Comparison of ENCODE assay signal across 32 cellular contexts in the genomic region with DNA sequence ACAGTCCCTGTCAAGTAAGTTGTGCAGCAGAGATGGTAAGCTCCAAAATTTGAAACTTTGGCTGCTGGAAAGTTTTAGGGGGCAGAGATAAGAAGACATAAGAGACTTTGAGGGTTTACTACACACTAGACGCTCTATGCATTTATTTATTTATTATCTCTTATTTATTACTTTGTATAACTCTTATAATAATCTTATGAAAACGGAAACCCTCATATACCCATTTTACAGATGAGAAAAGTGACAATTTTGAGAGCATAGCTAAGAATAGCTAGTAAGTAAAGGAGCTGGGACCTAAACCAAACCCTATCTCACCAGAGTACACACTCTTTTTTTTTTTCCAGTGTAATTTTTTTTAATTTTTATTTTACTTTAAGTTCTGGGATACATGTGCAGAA.
A peak's percentile ranks its signal among the peaks of the same experiment; 100 is the strongest.
DNase-seq lines count a peak whose midpoint lies in the region; ATAC-seq, FAIRE-seq and TF ChIP-seq lines count a peak whose summit lies in the region.
"Had no signal": no experiment of that assay in that cellular context is flagged by ENCODE, and none has a peak within 500 bp of the region (broad histone marks: within the 10 kb centered on the region; RNA-seq: fewer than 3 reads in every experiment).

No MANE protein-coding gene starts in this region.

- peak overlapping the region; percentile 78 for H3K27ac ChIP-seq in left ventricle myocardium inferior (replicated peaks)
- H3K27ac ChIP-seq in K562 (ENCODE audit: extremely low read depth, low read depth, low read length): no peak overlapping the region
- no peak overlapping the region for H3K27ac ChIP-seq in foreskin keratinocyte

- in situ Hi-C loops in K562 (cut with MboI): no loop called here

- no peak for TF ChIP-seq RAD21 in K562 (CRISPR knock-in tag; conservative IDR thresholded peaks at IDR 0.05 in 1 of 2, IDR thresholded peaks at IDR 0.05 in 1 of 2)

- 0 out of 2 replicates have a peak overlapping the region, but pooled peaks have one; percentile 26 for H2AFZ ChIP-seq in K562 (ENCODE audit: low read depth, low read length)

- no peak for DNase-seq in left ventricle myocardium inferior
- no peak for DNase-seq in cardiac septum (ENCODE audit: low spot score)
- no peak for DNase-seq in K562 (ENCODE audit: extremely low read depth in 1 of 4, low spot score in 3 of 4)
- DNase-seq in mesothelial cell of epicardium (ENCODE audit: low spot score in 2 of 2, unreplicated experiment in 2 of 2): no peak
- no peak for DNase-seq in type B pancreatic cell (ENCODE audit: extremely low spot score, unreplicated experiment)
- DNase-seq in foreskin keratinocyte: no peak
- DNase-seq: activated CD4-positive, alpha-beta T cell treated with anti-CD3 and anti-CD28 coated beads for 1 hour; activated CD8-positive, alpha-beta T cell treated with anti-CD3 and anti-CD28 coated beads for 36 hours; activated naive CD4-positive, alpha-beta T cell treated with anti-CD3 and anti-CD28 coated beads, Interleukin-2, amount 10 ng/mL, durations not matched to agents 7 days and 5 days; amniotic stem cell; CD4-positive, alpha-beta memory T cell; cortex of kidney; DMS 273 treated with DMSO at 0.1 percent for 48 hours; effector memory CD4-positive, alpha-beta T cell; EL; H7; Karpas-422; naive thymus-derived CD8-positive, alpha-beta T cell; NCI-H1417 treated with DMSO at 0.1 percent for 48 hours; NCI-H2081; NCI-H524 treated with DMSO at 0.1 percent for 48 hours; occipital lobe; small intestine; stimulated activated naive CD4-positive, alpha-beta T cell treated with Interleukin-2 at 50 U/mL for 16 hours; T-helper 2 cell had no signal

- no peaks in the 10 kb centered on the region for H3K36me3 Mint-ChIP-seq in mesothelial cell of epicardium
- H3K36me3 Mint-ChIP-seq in type B pancreatic cell: no peaks in the 10 kb centered on the region
- H3K36me3 Mint-ChIP-seq: activated naive CD4-positive, alpha-beta T cell treated with anti-CD3 and anti-CD28 coated beads, Interleukin-2, amount 10 ng/mL, durations not matched to agents 7 days and 5 days; CD4-positive, alpha-beta memory T cell; naive thymus-derived CD8-positive, alpha-beta T cell had no signal

- peak overlapping the region; percentile 56 for H3K4me2 ChIP-seq in K562 (ENCODE audit: insufficient read depth, low read length)

- TF ChIP-seq POLR2A in K562 (conservative IDR thresholded peaks at IDR 0.05) (no peak), GM18505 (IDR thresholded peaks at IDR 0.05; ENCODE audit: borderline replicate concordance, extremely low read depth, insufficient read depth, insufficient read length) (no peak)

- H3K36me3 ChIP-seq in left ventricle myocardium inferior (no peaks in the 10 kb centered on the region), K562 (ENCODE audit: control insufficient read depth, insufficient read depth, low read length) (no peaks in the 10 kb centered on the region)
- H3K36me3 ChIP-seq: left lung had no signal

- H3K4me3 ChIP-seq in left ventricle myocardium inferior (no peak overlapping the region), K562 (no peak overlapping the region)
- H3K4me3 ChIP-seq: left lung had no signal

- ATAC-seq in K562 (no peak), foreskin keratinocyte (no peak), GM18505 (IDR thresholded peaks at IDR 0.05; ENCODE audit: unreplicated experiment) (no peak), GM21737 (IDR thresholded peaks at IDR 0.05; ENCODE audit: unreplicated experiment) (no peak)
- ATAC-seq: activated CD8-positive, alpha-beta T cell treated with anti-CD3 and anti-CD28 coated beads for 36 hours; activated T-helper 17 cell treated with anti-CD3 and anti-CD28 coated beads, Interleukin-2, amount 50 U/mL, for 72 hours; naive thymus-derived CD8-positive, alpha-beta T cell had no signal

- CTCF ChIA-PET in K562 (lab: Yijun Ruan, JAX; ENCODE audit: low intra/inter-chr PET ratio): no interaction called here

- WGBS in K562 (ENCODE audit: insufficient coverage, low coverage, missing lambda C conversion rate): 3% methylated on average over 2 of the region's 2 CpGs

- no peaks in the 10 kb centered on the region for H3K27me3 ChIP-seq in left ventricle myocardium inferior (ENCODE audit: low read depth)
- H3K27me3 ChIP-seq in K562 (ENCODE audit: control insufficient read depth in 2 of 2, insufficient read depth in 2 of 2, low read length in 2 of 2): peaks cover 5 to 27% of the 10 kb centered on the region in 2 experiments; a peak in 2 of 5 replicates
- no peaks in the 10 kb centered on the region for H3K27me3 ChIP-seq in foreskin keratinocyte
- H3K27me3 ChIP-seq: left lung had no signal

- H3K9me3 Mint-ChIP-seq in mesothelial cell of epicardium (no peaks in the 10 kb centered on the region), type B pancreatic cell (peaks cover 3% of the 10 kb centered on the region)
- H3K9me3 Mint-ChIP-seq: activated CD8-positive, alpha-beta T cell treated with anti-CD3 and anti-CD28 coated beads for 36 hours; activated naive CD4-positive, alpha-beta T cell treated with anti-CD3 and anti-CD28 coated beads, Interleukin-2, amount 10 ng/mL, durations not matched to agents 7 days and 5 days; activated T-helper 17 cell treated with anti-CD3 and anti-CD28 coated beads, Interleukin-2, amount 50 U/mL, for 72 hours; CD4-positive, alpha-beta memory T cell; naive thymus-derived CD8-positive, alpha-beta T cell had no signal

- FAIRE-seq in K562 (lab: Jason Lieb, UNC): no peak
- FAIRE-seq: bronchial epithelial cell, islet of Langerhans, small intestine had no signal

- BruUV-seq in K562 (replicated peaks; lab: Mats Ljungman, UMichigan): no TSS peak

- TF ChIP-seq CTCF in left ventricle myocardium inferior (IDR thresholded peaks at IDR 0.05; ENCODE audit: borderline replicate concordance) (no peak), K562 (IDR thresholded peaks at IDR 0.05 in 2 of 3, conservative IDR thresholded peaks at IDR 0.05 in 1 of 3; ENCODE audit: insufficient read depth in 2 of 3, low read depth in 1 of 3, low read length in 3 of 3) (no peak), mesothelial cell of epicardium (IDR thresholded peaks at IDR 0.05; ENCODE audit: unreplicated experiment) (no peak), type B pancreatic cell (conservative IDR thresholded peaks at IDR 0.05) (no peak), foreskin keratinocyte (conservative IDR thresholded peaks at IDR 0.05) (no peak)

- no peak for TF ChIP-seq EP300 in K562 (IDR thresholded peaks at IDR 0.05; ENCODE audit: low read length)

- peaks cover 89% of the 10 kb centered on the region for H3K4me1 Mint-ChIP-seq in mesothelial cell of epicardium
- peaks cover 83% of the 10 kb centered on the region for H3K4me1 Mint-ChIP-seq in type B pancreatic cell (ENCODE audit: unreplicated experiment)
- H3K4me1 Mint-ChIP-seq: activated naive CD4-positive, alpha-beta T cell treated with anti-CD3 and anti-CD28 coated beads, Interleukin-2, amount 10 ng/mL, durations not matched to agents 7 days and 5 days; B cell; naive thymus-derived CD8-positive, alpha-beta T cell had no signal

- 0 out of 4 replicates have a peak overlapping the region, but pooled peaks of 1 of the 2 experiments have one; percentile 4 for H3K9ac ChIP-seq in K562 (ENCODE audit: insufficient read depth in 1 of 2, low read depth in 2 of 2, low read length in 2 of 2)

- H3K4me3 Mint-ChIP-seq in mesothelial cell of epicardium (no peak overlapping the region), type B pancreatic cell (peak overlapping the region; percentile 22)
- H3K4me3 Mint-ChIP-seq: activated CD8-positive, alpha-beta T cell treated with anti-CD3 and anti-CD28 coated beads for 36 hours; activated naive CD4-positive, alpha-beta T cell treated with anti-CD3 and anti-CD28 coated beads, Interleukin-2, amount 10 ng/mL, durations not matched to agents 7 days and 5 days; activated T-helper 17 cell treated with anti-CD3 and anti-CD28 coated beads, Interleukin-2, amount 50 U/mL, for 72 hours; B cell; CD4-positive, alpha-beta memory T cell; naive thymus-derived CD8-positive, alpha-beta T cell had no signal

- H3K9me3 ChIP-seq in left ventricle myocardium inferior (replicated peaks): no peaks in the 10 kb centered on the region
- H3K9me3 ChIP-seq in K562 (replicated peaks; ENCODE audit: control insufficient read depth, insufficient read depth, low read depth, low read length): no peaks in the 10 kb centered on the region
- H3K9me3 ChIP-seq: left lung had no signal

- intact Hi-C loops in left ventricle myocardium inferior (cut with micrococcal nuclease) (loop anchor here (10.0 kb wide), 1 partner anchor 90 kb away; no protein-coding TSS in a partner anchor), cardiac septum (cut with DNase I) (no loop called here), K562 (cut with micrococcal nuclease) (no loop called here)

- H3K27ac Mint-ChIP-seq in mesothelial cell of epicardium: peak overlapping the region; percentile 87
- H3K27ac Mint-ChIP-seq in type B pancreatic cell: no peak overlapping the region
- H3K27ac Mint-ChIP-seq: activated CD8-positive, alpha-beta T cell treated with anti-CD3 and anti-CD28 coated beads for 36 hours; activated naive CD4-positive, alpha-beta T cell treated with anti-CD3 and anti-CD28 coated beads, Interleukin-2, amount 10 ng/mL, durations not matched to agents 7 days and 5 days; activated T-helper 17 cell treated with anti-CD3 and anti-CD28 coated beads, Interleukin-2, amount 50 U/mL, for 72 hours; B cell; CD4-positive, alpha-beta memory T cell; naive thymus-derived CD8-positive, alpha-beta T cell had no signal

- H3K79me2 ChIP-seq in K562 (ENCODE audit: control insufficient read depth, insufficient read depth, low read length): no peaks in the 10 kb centered on the region

- no peaks in the 10 kb centered on the region for H3K9me1 ChIP-seq in K562 (ENCODE audit: control insufficient read depth, insufficient read depth, low read length)

- POLR2A ChIA-PET in K562 (lab: Yijun Ruan, JAX): no interaction called here

- H3K4me1 ChIP-seq in left ventricle myocardium inferior (peaks cover 59% of the 10 kb centered on the region), K562 (replicated peaks in 1 of 2; ENCODE audit: control insufficient read depth in 2 of 2, insufficient read depth in 2 of 2, low read length in 2 of 2) (peaks cover 0 to 20% of the 10 kb centered on the region in 2 experiments; a peak in 3 of 5 replicates), foreskin keratinocyte (no peaks in the 10 kb centered on the region)
- H3K4me1 ChIP-seq: left lung had no signal

- H3K27me3 Mint-ChIP-seq in mesothelial cell of epicardium (ENCODE audit: low read depth): no peaks in the 10 kb centered on the region
- H3K27me3 Mint-ChIP-seq in type B pancreatic cell: peaks cover 30% of the 10 kb centered on the region
- H3K27me3 Mint-ChIP-seq: activated T-helper 17 cell treated with anti-CD3 and anti-CD28 coated beads, Interleukin-2, amount 50 U/mL, for 72 hours had no signal

- H4K20me1 ChIP-seq in K562 (replicated peaks; ENCODE audit: control insufficient read depth, insufficient read depth, low read length): no peaks in the 10 kb centered on the region

TF ChIP-seq in K562, 482 proteins besides CTCF, POLR2A, EP300 and RAD21 (continues in another document):
- TF ChIP-seq CEBPG (CRISPR knock-in tag; IDR thresholded peaks at IDR 0.05): no peak
- 0 out of 4 replicates have a peak, but pooled peaks of 1 of the 2 experiments have one; percentile 6 for TF ChIP-seq CEBPG (tag; conservative IDR thresholded peaks at IDR 0.05 in 1 of 2, IDR thresholded peaks at IDR 0.05 in 1 of 2)
